25 cellular contexts compared by ENCODE assay signal in genomic region chr14:101022121-101022520, GRCh38.
DNase-seq lines count a peak whose midpoint lies in the region; ATAC-seq and TF ChIP-seq lines count a peak whose summit lies in the region.
"Had no signal": no experiment of that assay in that cellular context is flagged by ENCODE, and none has a peak within 500 bp of the region (broad histone marks: within the 10 kb centered on the region; RNA-seq: fewer than 3 reads in every experiment).

No MANE protein-coding gene starts in this region.

- ATAC-seq in RWPE2 (ENCODE audit: low read depth): no peak
- ATAC-seq: activated naive CD4-positive, alpha-beta T cell treated with anti-CD3 and anti-CD28 coated beads, Interleukin-2, amount 50 U/mL, for 72 hours; Panc1; stimulated activated memory B cell treated with anti-CD40 and anti-IgM and Interleukin-4, amounts not matched to agents 10 μg/mL and 1 μg/mL and 100 μg/mL, for 72 hours; T-cell had no signal

- H3K27me3 Mint-ChIP-seq in endodermal cell (ENCODE audit: insufficient read depth) (peaks cover 9% of the 10 kb centered on the region), osteocyte (ENCODE audit: unreplicated experiment) (peaks cover 5% of the 10 kb centered on the region)

- H3K27ac ChIP-seq in RWPE2 (ENCODE audit: poor library complexity, severe bottlenecking): no peak overlapping the region
- H3K27ac ChIP-seq in endodermal cell (ENCODE audit: low read depth, low read length): no peak overlapping the region
- H3K27ac ChIP-seq: C4-2B, neutrophil, SJSA1 had no signal

- 92 to 100% methylated on average over 3 to 8 of the region's 8 CpGs for WGBS in endodermal cell (ENCODE audit: insufficient coverage in 1 of 2, insufficient read length in 1 of 2), 2 experiments

- H3K4me1 Mint-ChIP-seq in endodermal cell: no peaks in the 10 kb centered on the region
- no peaks in the 10 kb centered on the region for H3K4me1 Mint-ChIP-seq in osteocyte (ENCODE audit: unreplicated experiment)
- H3K4me1 Mint-ChIP-seq: central memory CD8-positive, alpha-beta T cell; stimulated activated memory B cell treated with anti-CD40 and anti-IgM and Interleukin-4, amounts not matched to agents 10 μg/mL and 1 μg/mL and 100 μg/mL, for 72 hours; T-cell had no signal

- H3K27ac Mint-ChIP-seq in endodermal cell (no peak overlapping the region), osteocyte (ENCODE audit: unreplicated experiment) (no peak overlapping the region)
- H3K27ac Mint-ChIP-seq: activated naive CD4-positive, alpha-beta T cell treated with anti-CD3 and anti-CD28 coated beads, Interleukin-2, amount 50 U/mL, for 72 hours; stimulated activated memory B cell treated with anti-CD40 and anti-IgM and Interleukin-4, amounts not matched to agents 10 μg/mL and 1 μg/mL and 100 μg/mL, for 72 hours; T-cell had no signal

- H3K9me3 Mint-ChIP-seq in endodermal cell (peaks cover 20% of the 10 kb centered on the region), osteocyte (ENCODE audit: unreplicated experiment) (peaks cover 5% of the 10 kb centered on the region)
- H3K9me3 Mint-ChIP-seq: T-cell had no signal

- no peaks in the 10 kb centered on the region for H3K9me3 ChIP-seq in RWPE2 (ENCODE audit: severe bottlenecking)
- H3K9me3 ChIP-seq in endodermal cell (ENCODE audit: control insufficient read depth, low read length): no peaks in the 10 kb centered on the region
- H3K9me3 ChIP-seq: neutrophil had no signal

- TF ChIP-seq CTCF in AG10803 (conservative IDR thresholded peaks at IDR 0.05; ENCODE audit: low read length): no peak
- no peak for TF ChIP-seq CTCF in RWPE2 (IDR thresholded peaks at IDR 0.05; ENCODE audit: poor library complexity, severe bottlenecking)
- TF ChIP-seq CTCF in endodermal cell (conservative IDR thresholded peaks at IDR 0.05): no peak
- no peak for TF ChIP-seq CTCF in osteocyte (IDR thresholded peaks at IDR 0.05)

- H3K27me3 ChIP-seq in RWPE2 (ENCODE audit: insufficient read depth, poor library complexity, severe bottlenecking): no peaks in the 10 kb centered on the region
- H3K27me3 ChIP-seq in endodermal cell (ENCODE audit: control insufficient read depth, insufficient read depth, low read length, poor library complexity, severe bottlenecking): no peaks in the 10 kb centered on the region
- H3K27me3 ChIP-seq: neutrophil, SJSA1 had no signal

- H3K4me3 Mint-ChIP-seq in endodermal cell (no peak overlapping the region), osteocyte (ENCODE audit: unreplicated experiment) (no peak overlapping the region)
- H3K4me3 Mint-ChIP-seq: central memory CD8-positive, alpha-beta T cell; stimulated activated memory B cell treated with anti-CD40 and anti-IgM and Interleukin-4, amounts not matched to agents 10 μg/mL and 1 μg/mL and 100 μg/mL, for 72 hours; T-cell had no signal

- H3K4me3 ChIP-seq in AG10803 (ENCODE audit: low read length): no peak overlapping the region
- no peak overlapping the region for H3K4me3 ChIP-seq in RWPE2 (ENCODE audit: severe bottlenecking)
- no peak overlapping the region for H3K4me3 ChIP-seq in endodermal cell (ENCODE audit: low read length)
- H3K4me3 ChIP-seq: SJSA1, smooth muscle cell had no signal

- H3K4me1 ChIP-seq in RWPE2 (ENCODE audit: insufficient read depth, poor library complexity, severe bottlenecking): no peaks in the 10 kb centered on the region
- no peaks in the 10 kb centered on the region for H3K4me1 ChIP-seq in endodermal cell (ENCODE audit: control insufficient read depth, insufficient read depth, low read length)
- H3K4me1 ChIP-seq: SJSA1 had no signal

- H3K36me3 ChIP-seq in RWPE2 (ENCODE audit: low read depth) (no peaks in the 10 kb centered on the region), endodermal cell (ENCODE audit: control insufficient read depth, insufficient read depth, low read length) (no peaks in the 10 kb centered on the region)
- H3K36me3 ChIP-seq: neutrophil had no signal

- H3K36me3 Mint-ChIP-seq in endodermal cell (ENCODE audit: low read depth) (no peaks in the 10 kb centered on the region), osteocyte (ENCODE audit: unreplicated experiment) (no peaks in the 10 kb centered on the region)
- H3K36me3 Mint-ChIP-seq: activated naive CD4-positive, alpha-beta T cell treated with anti-CD3 and anti-CD28 coated beads, Interleukin-2, amount 50 U/mL, for 72 hours; stimulated activated memory B cell treated with anti-CD40 and anti-IgM and Interleukin-4, amounts not matched to agents 10 μg/mL and 1 μg/mL and 100 μg/mL, for 72 hours; T-cell had no signal

- no peak overlapping the region for H3K9ac ChIP-seq in endodermal cell (ENCODE audit: extremely low read depth, low read length, poor library complexity, severe bottlenecking)

- peak; percentile 49 for DNase-seq in AG10803 (ENCODE audit: low read depth)
- DNase-seq in RWPE2 (ENCODE audit: low spot score): peak; percentile 21
- DNase-seq in endodermal cell: peak; percentile 14
- peak; percentile 63 for DNase-seq in osteocyte (ENCODE audit: extremely low spot score, unreplicated experiment)
- DNase-seq in NCI-H187 (lab: John Stamatoyannopoulos, UW): no peak
- DNase-seq in cortex of kidney (lab: John Stamatoyannopoulos, UW): no peak
- DNase-seq in NCI-H510A (lab: John Stamatoyannopoulos, UW): no peak
- no peak for DNase-seq in stimulated activated naive CD4-positive, alpha-beta T cell (lab: John Stamatoyannopoulos, UW)
- DNase-seq: Calu3; DND-41; effector CD8-positive, alpha-beta T cell; GOT3; mammary epithelial cell; MM.1S; NCI-H1436; NK-92 treated with Interleukin-12 subunit alpha and Interleukin-12 subunit beta, amount 100 ng/mL, for 24 hours had no signal

Comparison
In these comparisons a context has a peak if more than half of its experiments do, and no peak if none do; other contexts are left out.
1. DNase-seq: peak in AG10803 (single experiment), RWPE2 (single experiment), endodermal cell (single experiment) and osteocyte (single experiment); none in NCI-H187 (0 of 2), cortex of kidney (single experiment), NCI-H510A (single experiment) and stimulated activated naive CD4-positive, alpha-beta T cell (0 of 6).